ENCODE assay signal across 23 cellular contexts in genomic region chr15:71191296-71191695, GRCh38.
DNase-seq lines count a peak whose midpoint lies in the region; ATAC-seq and TF ChIP-seq lines count a peak whose summit lies in the region.
"Had no signal": no experiment of that assay in that cellular context is flagged by ENCODE, and none has a peak within 500 bp of the region (broad histone marks: within the 10 kb centered on the region; RNA-seq: fewer than 3 reads in every experiment).

No MANE protein-coding gene starts in this region.

- no peaks in the 10 kb centered on the region for H3K9me3 Mint-ChIP-seq in activated CD4-positive, alpha-beta T cell treated with anti-CD3 and anti-CD28 coated beads, Interleukin-2, amount 10 ng/mL, durations not matched to agents 24 days and 14 days

- no peaks in the 10 kb centered on the region for H3K9me3 ChIP-seq in left ventricle myocardium inferior (replicated peaks)
- no peaks in the 10 kb centered on the region for H3K9me3 ChIP-seq in lung (ENCODE audit: control insufficient read depth in 2 of 2, insufficient read depth in 1 of 2, low read length in 1 of 2)

- no peak overlapping the region for H3K4me3 Mint-ChIP-seq in activated CD4-positive, alpha-beta T cell treated with anti-CD3 and anti-CD28 coated beads, Interleukin-2, amount 10 ng/mL, durations not matched to agents 24 days and 14 days
- H3K4me3 Mint-ChIP-seq: CD4-positive, CD25-positive, alpha-beta regulatory T cell; IgD-negative memory B cell had no signal

- H3K4me1 Mint-ChIP-seq in activated CD4-positive, alpha-beta T cell treated with anti-CD3 and anti-CD28 coated beads, Interleukin-2, amount 10 ng/mL, durations not matched to agents 24 days and 14 days = no peaks in the 10 kb centered on the region
- H3K4me1 Mint-ChIP-seq: CD4-positive, CD25-positive, alpha-beta regulatory T cell had no signal

- H3K27me3 Mint-ChIP-seq in activated CD4-positive, alpha-beta T cell treated with anti-CD3 and anti-CD28 coated beads, Interleukin-2, amount 10 ng/mL, durations not matched to agents 24 days and 14 days = no peaks in the 10 kb centered on the region
- H3K27me3 Mint-ChIP-seq: CD4-positive, CD25-positive, alpha-beta regulatory T cell had no signal

- TF ChIP-seq CTCF in left ventricle myocardium inferior (IDR thresholded peaks at IDR 0.05; ENCODE audit: borderline replicate concordance) (no peak), lung (IDR thresholded peaks at IDR 0.05; ENCODE audit: control extremely low read depth, extremely low read depth) (no peak)

- no peak overlapping the region for H3K27ac Mint-ChIP-seq in activated CD4-positive, alpha-beta T cell treated with anti-CD3 and anti-CD28 coated beads, Interleukin-2, amount 10 ng/mL, durations not matched to agents 24 days and 14 days
- H3K27ac Mint-ChIP-seq: CD4-positive, CD25-positive, alpha-beta regulatory T cell had no signal

- ATAC-seq in left ventricle myocardium superior = no peak
- no peak for ATAC-seq in lung (ENCODE audit: insufficient read depth, low FRiP score)
- ATAC-seq: GM12878 had no signal

- H3K27me3 ChIP-seq in left ventricle myocardium inferior (ENCODE audit: low read depth) (no peaks in the 10 kb centered on the region), lung (ENCODE audit: control insufficient read depth, insufficient read depth) (no peaks in the 10 kb centered on the region)
- H3K27me3 ChIP-seq: BLaER1 had no signal

- no peaks in the 10 kb centered on the region for H3K36me3 Mint-ChIP-seq in activated CD4-positive, alpha-beta T cell treated with anti-CD3 and anti-CD28 coated beads, Interleukin-2, amount 10 ng/mL, durations not matched to agents 24 days and 14 days (ENCODE audit: low read depth)
- H3K36me3 Mint-ChIP-seq: CD4-positive, CD25-positive, alpha-beta regulatory T cell; IgD-negative memory B cell had no signal

- H3K4me1 ChIP-seq in left ventricle myocardium inferior (peaks cover 26% of the 10 kb centered on the region), lung (ENCODE audit: control insufficient read depth in 2 of 2, insufficient read depth in 2 of 2, low read length in 2 of 2) (peaks cover 5% of the 10 kb centered on the region in 2 donors)

- H3K36me3 ChIP-seq in left ventricle myocardium inferior (no peaks in the 10 kb centered on the region), lung (ENCODE audit: control insufficient read depth in 2 of 2, insufficient read depth in 2 of 2, low read length in 2 of 2) (no peaks in the 10 kb centered on the region)
- H3K36me3 ChIP-seq: BLaER1 had no signal

- H3K4me3 ChIP-seq in left ventricle myocardium inferior = no peak overlapping the region
- no peak overlapping the region for H3K4me3 ChIP-seq in lung
- H3K4me3 ChIP-seq: BLaER1, GM12878 had no signal

- WGBS in lung, 2 donors = 82 to 95% methylated on average over 4 of the region's 4 CpGs

- DNase-seq in left ventricle myocardium inferior (no peak), left ventricle myocardium superior (no peak), EH (ENCODE audit: low read depth) (peak; percentile 58), amniotic epithelial cell (ENCODE audit: low read depth) (peak; percentile 57), lung (ENCODE audit: low spot score) (peak; percentile 9), posterior vena cava (ENCODE audit: low spot score) (no peak), hypothalamus (lab: John Stamatoyannopoulos, UW) (no peak)
- no peak for DNase-seq in activated CD4-positive, alpha-beta T cell treated with anti-CD3 and anti-CD28 coated beads, Interleukin-2, amount 10 ng/mL, durations not matched to agents 24 days and 14 days
- DNase-seq: CD4-positive, CD25-positive, alpha-beta regulatory T cell; DMS53; HCEC 1CT; NCI-H1092; NCI-H1436; NCI-H1930; NCI-H2107; NCI-H446 treated with DMSO at 0.1 percent for 48 hours; NCI-H69; SHP77 treated with DMSO at 0.1 percent for 48 hours had no signal

- intact Hi-C loops in left ventricle myocardium inferior (cut with micrococcal nuclease) = no loop called here
- intact Hi-C loops in left ventricle myocardium superior (cut with micrococcal nuclease) = no loop called here
- intact Hi-C loops in posterior vena cava (cut with DNase I) = no loop called here
- intact Hi-C loops in activated CD4-positive, alpha-beta T cell treated with anti-CD3 and anti-CD28 coated beads, Interleukin-2, amount 10 ng/mL, durations not matched to agents 24 days and 14 days (cut with micrococcal nuclease) = no loop called here

- H3K27ac ChIP-seq in left ventricle myocardium inferior (replicated peaks) (peak overlapping the region; percentile 40), lung (ENCODE audit: low read depth in 1 of 2, low read length in 1 of 2) (peak overlapping the region in 1 of 2 donors; percentile 24)
- H3K27ac ChIP-seq: BLaER1, HL-60, RWPE1 had no signal

Comparison
In these comparisons a context has a peak if more than half of its experiments do, and no peak if none do; other contexts are left out.
1. DNase-seq: peak in EH (single experiment), amniotic epithelial cell (single experiment) and lung (single experiment); none in left ventricle myocardium inferior (single experiment), left ventricle myocardium superior (single experiment), posterior vena cava (single experiment), hypothalamus (0 of 51) and activated CD4-positive, alpha-beta T cell treated with anti-CD3 and anti-CD28 coated beads, Interleukin-2, amount 10 ng/mL, durations not matched to agents 24 days and 14 days (single experiment).